10 cellular contexts compared by ENCODE assay signal in genomic region chr1:231971397-231972233, GRCh38.
DNase-seq lines count a peak whose midpoint lies in the region; TF ChIP-seq lines count a peak whose summit lies in the region.
"Had no signal": no experiment of that assay in that cellular context is flagged by ENCODE, and none has a peak within 500 bp of the region (broad histone marks: within the 10 kb centered on the region; RNA-seq: fewer than 3 reads in every experiment).

No MANE protein-coding gene starts in this region.

- peak overlapping the region; percentile 17 for H3K4me3 Mint-ChIP-seq in dendritic cell treated with granulocyte-macrophage colony-stimulating factor and Interleukin-4, amounts not matched to agents 40 ng/mL and 50 ng/mL, for 4 days
- H3K4me3 Mint-ChIP-seq in neural crest cell: no peak overlapping the region
- no peak overlapping the region for H3K4me3 Mint-ChIP-seq in activated T-helper 1 cell treated with anti-CD3 and anti-CD28 coated beads, Interleukin-12 subunit alpha, Interleukin-12 subunit beta, Interleukin-2, Interleukin-4 antibody, amounts not matched to agents 30 ng/mL and 10 ng/mL and 1 ng/mL, durations not matched to agents 14 hours and 24 hours and 36 hours

- H3K9me3 Mint-ChIP-seq in dendritic cell treated with granulocyte-macrophage colony-stimulating factor and Interleukin-4, amounts not matched to agents 40 ng/mL and 50 ng/mL, for 4 days: peaks cover 4% of the 10 kb centered on the region
- peaks cover 3% of the 10 kb centered on the region for H3K9me3 Mint-ChIP-seq in neural crest cell
- H3K9me3 Mint-ChIP-seq in activated T-helper 1 cell treated with anti-CD3 and anti-CD28 coated beads, Interleukin-12 subunit alpha, Interleukin-12 subunit beta, Interleukin-2, Interleukin-4 antibody, amounts not matched to agents 30 ng/mL and 10 ng/mL and 1 ng/mL, durations not matched to agents 14 hours and 24 hours and 36 hours: peaks cover 3% of the 10 kb centered on the region

- H3K4me1 Mint-ChIP-seq in dendritic cell treated with granulocyte-macrophage colony-stimulating factor and Interleukin-4, amounts not matched to agents 40 ng/mL and 50 ng/mL, for 4 days (ENCODE audit: low read depth): peaks cover 44% of the 10 kb centered on the region
- peaks cover 3% of the 10 kb centered on the region for H3K4me1 Mint-ChIP-seq in neural crest cell
- peaks cover 42% of the 10 kb centered on the region for H3K4me1 Mint-ChIP-seq in activated T-helper 1 cell treated with anti-CD3 and anti-CD28 coated beads, Interleukin-12 subunit alpha, Interleukin-12 subunit beta, Interleukin-2, Interleukin-4 antibody, amounts not matched to agents 30 ng/mL and 10 ng/mL and 1 ng/mL, durations not matched to agents 14 hours and 24 hours and 36 hours (ENCODE audit: low read depth)

- H3K36me3 Mint-ChIP-seq in dendritic cell treated with granulocyte-macrophage colony-stimulating factor and Interleukin-4, amounts not matched to agents 40 ng/mL and 50 ng/mL, for 4 days (ENCODE audit: low read depth): peaks cover 26% of the 10 kb centered on the region
- peaks cover 7% of the 10 kb centered on the region for H3K36me3 Mint-ChIP-seq in neural crest cell (ENCODE audit: low read depth)
- peaks cover 8% of the 10 kb centered on the region for H3K36me3 Mint-ChIP-seq in activated T-helper 1 cell treated with anti-CD3 and anti-CD28 coated beads, Interleukin-12 subunit alpha, Interleukin-12 subunit beta, Interleukin-2, Interleukin-4 antibody, amounts not matched to agents 30 ng/mL and 10 ng/mL and 1 ng/mL, durations not matched to agents 14 hours and 24 hours and 36 hours (ENCODE audit: low read depth)

- DNase-seq in GM04504 (ENCODE audit: low read depth): peak; percentile 22
- peak; percentile 57 for DNase-seq in NCI-H69 (lab: John Stamatoyannopoulos, UW)
- no peak for DNase-seq in neural crest cell (ENCODE audit: low read depth, low spot score)
- DNase-seq in activated T-helper 1 cell treated with anti-CD3 and anti-CD28 coated beads, Interleukin-12 subunit alpha, Interleukin-12 subunit beta, Interleukin-2, Interleukin-4 antibody, amounts not matched to agents 30 ng/mL and 10 ng/mL and 1 ng/mL, durations not matched to agents 14 hours and 24 hours and 36 hours (ENCODE audit: low spot score): no peak
- no peak for DNase-seq in DMS114 treated with DMSO at 0.1 percent for 48 hours (lab: John Stamatoyannopoulos, UW; ENCODE audit: unreplicated experiment)
- DNase-seq in activated CD4-positive, alpha-beta T cell treated with anti-CD3 and anti-CD28 coated beads, Interleukin-2, amount 50 U/mL, for 48 hours: no peak
- DNase-seq in NCI-H1417 treated with DMSO at 0.1 percent for 48 hours (lab: John Stamatoyannopoulos, UW): no peak
- DNase-seq: DMS53, NCI-H1694 had no signal

- intact Hi-C loops in dendritic cell treated with granulocyte-macrophage colony-stimulating factor and Interleukin-4, amounts not matched to agents 40 ng/mL and 50 ng/mL, for 4 days (cut with micrococcal nuclease): loop anchor here (5.0 kb wide), 1 partner anchor 104 kb away; no protein-coding TSS in a partner anchor
- intact Hi-C loops in activated T-helper 1 cell treated with anti-CD3 and anti-CD28 coated beads, Interleukin-12 subunit alpha, Interleukin-12 subunit beta, Interleukin-2, Interleukin-4 antibody, amounts not matched to agents 30 ng/mL and 10 ng/mL and 1 ng/mL, durations not matched to agents 14 hours and 24 hours and 36 hours (cut with micrococcal nuclease): loop anchor here (5.0 to 10.0 kb wide), 5 partner anchors 153 to 1436 kb away; no protein-coding TSS in a partner anchor

- peak overlapping the region; percentile 77 for H3K27ac Mint-ChIP-seq in dendritic cell treated with granulocyte-macrophage colony-stimulating factor and Interleukin-4, amounts not matched to agents 40 ng/mL and 50 ng/mL, for 4 days
- peak overlapping the region; percentile 35 for H3K27ac Mint-ChIP-seq in neural crest cell (ENCODE audit: unreplicated experiment)
- H3K27ac Mint-ChIP-seq in activated T-helper 1 cell treated with anti-CD3 and anti-CD28 coated beads, Interleukin-12 subunit alpha, Interleukin-12 subunit beta, Interleukin-2, Interleukin-4 antibody, amounts not matched to agents 30 ng/mL and 10 ng/mL and 1 ng/mL, durations not matched to agents 14 hours and 24 hours and 36 hours: no peak overlapping the region

- no peaks in the 10 kb centered on the region for H3K27me3 Mint-ChIP-seq in dendritic cell treated with granulocyte-macrophage colony-stimulating factor and Interleukin-4, amounts not matched to agents 40 ng/mL and 50 ng/mL, for 4 days
- no peaks in the 10 kb centered on the region for H3K27me3 Mint-ChIP-seq in neural crest cell (ENCODE audit: low read depth)
- H3K27me3 Mint-ChIP-seq in activated T-helper 1 cell treated with anti-CD3 and anti-CD28 coated beads, Interleukin-12 subunit alpha, Interleukin-12 subunit beta, Interleukin-2, Interleukin-4 antibody, amounts not matched to agents 30 ng/mL and 10 ng/mL and 1 ng/mL, durations not matched to agents 14 hours and 24 hours and 36 hours (ENCODE audit: insufficient read depth): peaks cover 2% of the 10 kb centered on the region

- no peak for TF ChIP-seq CTCF in neural crest cell (conservative IDR thresholded peaks at IDR 0.05)

Comparison
In these comparisons a context has a peak if more than half of its experiments do, and no peak if none do; other contexts are left out.
1. DNase-seq: peak in GM04504 (single experiment) and NCI-H69 (single experiment); none in neural crest cell (single experiment), activated T-helper 1 cell treated with anti-CD3 and anti-CD28 coated beads, Interleukin-12 subunit alpha, Interleukin-12 subunit beta, Interleukin-2, Interleukin-4 antibody, amounts not matched to agents 30 ng/mL and 10 ng/mL and 1 ng/mL, durations not matched to agents 14 hours and 24 hours and 36 hours (single experiment), DMS114 treated with DMSO at 0.1 percent for 48 hours (single experiment), activated CD4-positive, alpha-beta T cell treated with anti-CD3 and anti-CD28 coated beads, Interleukin-2, amount 50 U/mL, for 48 hours (0 of 2) and NCI-H1417 treated with DMSO at 0.1 percent for 48 hours (single experiment).